ENCODE assay signal across 31 cellular contexts in genomic region chr7:2866601-2867000, GRCh38.
"Had no signal": no experiment of that assay in that cellular context is flagged by ENCODE, and none has a peak within 500 bp of the region (broad histone marks: within the 10 kb centered on the region; RNA-seq: fewer than 3 reads in every experiment).

No MANE protein-coding gene starts in this region.

- ATAC-seq: activated CD8-positive, alpha-beta T cell treated with anti-CD3 and anti-CD28 coated beads, Interleukin-2, amount 10 ng/mL, durations not matched to agents 7 days and 5 days; activated naive CD4-positive, alpha-beta T cell treated with anti-CD3 and anti-CD28 coated beads, Interleukin-2, amount 50 U/mL, for 72 hours; activated naive CD8-positive, alpha-beta T cell treated with anti-CD3 and anti-CD28 coated beads, Interleukin-2, amount 50 U/mL, for 24 hours; activated T-cell treated with anti-CD3 and anti-CD28 coated beads, Interleukin-2, amount 50 U/mL, for 4 hours; body of pancreas; Panc1; Right ventricle myocardium inferior; WTC11 had no signal

- H3K4me1 ChIP-seq: body of pancreas had no signal

- H3K27ac Mint-ChIP-seq: activated CD8-positive, alpha-beta T cell treated with anti-CD3 and anti-CD28 coated beads, Interleukin-2, amount 10 ng/mL, durations not matched to agents 7 days and 5 days; activated naive CD4-positive, alpha-beta T cell treated with anti-CD3 and anti-CD28 coated beads, Interleukin-2, amount 50 U/mL, for 72 hours; activated naive CD8-positive, alpha-beta T cell treated with anti-CD3 and anti-CD28 coated beads, Interleukin-2, amount 50 U/mL, for 24 hours; WTC11 had no signal

- DNase-seq: activated CD4-positive, alpha-beta T cell treated with anti-CD3 and anti-CD28 coated beads for 48 hours; activated CD4-positive, alpha-beta T cell treated with anti-CD3 and anti-CD28 coated beads, Interleukin-2, amount 50 U/mL, for 4 hours; activated CD4-positive, CD25-positive, alpha-beta regulatory T cell treated with anti-CD3 and anti-CD28 coated beads, Interleukin-2, amount 50 U/mL, for 72 hours; activated CD8-positive, alpha-beta memory T cell treated with anti-CD3 and anti-CD28 coated beads, Interleukin-2, amount 50 U/mL, for 48 hours; activated CD8-positive, alpha-beta T cell treated with anti-CD3 and anti-CD28 coated beads, Interleukin-2, amount 10 ng/mL, durations not matched to agents 7 days and 5 days; activated effector memory CD4-positive, alpha-beta T cell treated with anti-CD3 and anti-CD28 coated beads, Interleukin-2, amount 50 U/mL, for 16 hours; activated naive CD4-positive, alpha-beta T cell treated with Interleukin-2 at 50 U/mL for 16 hours; activated naive CD8-positive, alpha-beta T cell treated with anti-CD3 and anti-CD28 coated beads, Interleukin-2, amount 50 U/mL, for 24 hours; activated T-cell treated with anti-CD3 and anti-CD28 coated beads, Interleukin-2, amount 50 U/mL, for 4 hours; amniotic stem cell; body of pancreas; central memory CD4-positive, alpha-beta T cell; MM.1S; NCI-H1105; NCI-H1436; NCI-H187; NCI-H2081; NCI-H226; NCI-H526; NCI-H82; OCI-M1; RPMI8226; T-helper 1 cell; T-helper 9 cell had no signal

- H3K36me3 Mint-ChIP-seq: WTC11 had no signal

- H3K9me3 ChIP-seq: ascending aorta, body of pancreas had no signal

- FAIRE-seq: bronchial epithelial cell had no signal

- H3K27ac ChIP-seq: ascending aorta, body of pancreas, SK-N-MC had no signal

- H3K4me3 ChIP-seq: ascending aorta, body of pancreas, SK-N-MC had no signal

- H3K27me3 ChIP-seq: ascending aorta, body of pancreas had no signal

- H3K9me3 Mint-ChIP-seq: activated naive CD4-positive, alpha-beta T cell treated with anti-CD3 and anti-CD28 coated beads, Interleukin-2, amount 50 U/mL, for 72 hours; activated naive CD8-positive, alpha-beta T cell treated with anti-CD3 and anti-CD28 coated beads, Interleukin-2, amount 50 U/mL, for 24 hours; activated T-cell treated with anti-CD3 and anti-CD28 coated beads, Interleukin-2, amount 50 U/mL, for 4 hours; WTC11 had no signal

- H3K4me3 Mint-ChIP-seq: activated CD8-positive, alpha-beta T cell treated with anti-CD3 and anti-CD28 coated beads, Interleukin-2, amount 10 ng/mL, durations not matched to agents 7 days and 5 days; activated naive CD8-positive, alpha-beta T cell treated with anti-CD3 and anti-CD28 coated beads, Interleukin-2, amount 50 U/mL, for 24 hours; activated T-cell treated with anti-CD3 and anti-CD28 coated beads, Interleukin-2, amount 50 U/mL, for 4 hours; WTC11 had no signal

- H3K36me3 ChIP-seq: ascending aorta had no signal

- H3K27me3 Mint-ChIP-seq: activated naive CD8-positive, alpha-beta T cell treated with anti-CD3 and anti-CD28 coated beads, Interleukin-2, amount 50 U/mL, for 24 hours had no signal
